Comparison of ENCODE assay signal across 1 cellular context in genomic region chr4:26264109-26264508, GRCh38.
TF ChIP-seq lines count a peak whose summit lies in the region.

No MANE protein-coding gene starts in this region.

TF ChIP-seq in GM23338, 12 proteins besides CTCF, POLR2A, EP300 and RAD21 (continued from another document):
- TF ChIP-seq, protein P1, sequence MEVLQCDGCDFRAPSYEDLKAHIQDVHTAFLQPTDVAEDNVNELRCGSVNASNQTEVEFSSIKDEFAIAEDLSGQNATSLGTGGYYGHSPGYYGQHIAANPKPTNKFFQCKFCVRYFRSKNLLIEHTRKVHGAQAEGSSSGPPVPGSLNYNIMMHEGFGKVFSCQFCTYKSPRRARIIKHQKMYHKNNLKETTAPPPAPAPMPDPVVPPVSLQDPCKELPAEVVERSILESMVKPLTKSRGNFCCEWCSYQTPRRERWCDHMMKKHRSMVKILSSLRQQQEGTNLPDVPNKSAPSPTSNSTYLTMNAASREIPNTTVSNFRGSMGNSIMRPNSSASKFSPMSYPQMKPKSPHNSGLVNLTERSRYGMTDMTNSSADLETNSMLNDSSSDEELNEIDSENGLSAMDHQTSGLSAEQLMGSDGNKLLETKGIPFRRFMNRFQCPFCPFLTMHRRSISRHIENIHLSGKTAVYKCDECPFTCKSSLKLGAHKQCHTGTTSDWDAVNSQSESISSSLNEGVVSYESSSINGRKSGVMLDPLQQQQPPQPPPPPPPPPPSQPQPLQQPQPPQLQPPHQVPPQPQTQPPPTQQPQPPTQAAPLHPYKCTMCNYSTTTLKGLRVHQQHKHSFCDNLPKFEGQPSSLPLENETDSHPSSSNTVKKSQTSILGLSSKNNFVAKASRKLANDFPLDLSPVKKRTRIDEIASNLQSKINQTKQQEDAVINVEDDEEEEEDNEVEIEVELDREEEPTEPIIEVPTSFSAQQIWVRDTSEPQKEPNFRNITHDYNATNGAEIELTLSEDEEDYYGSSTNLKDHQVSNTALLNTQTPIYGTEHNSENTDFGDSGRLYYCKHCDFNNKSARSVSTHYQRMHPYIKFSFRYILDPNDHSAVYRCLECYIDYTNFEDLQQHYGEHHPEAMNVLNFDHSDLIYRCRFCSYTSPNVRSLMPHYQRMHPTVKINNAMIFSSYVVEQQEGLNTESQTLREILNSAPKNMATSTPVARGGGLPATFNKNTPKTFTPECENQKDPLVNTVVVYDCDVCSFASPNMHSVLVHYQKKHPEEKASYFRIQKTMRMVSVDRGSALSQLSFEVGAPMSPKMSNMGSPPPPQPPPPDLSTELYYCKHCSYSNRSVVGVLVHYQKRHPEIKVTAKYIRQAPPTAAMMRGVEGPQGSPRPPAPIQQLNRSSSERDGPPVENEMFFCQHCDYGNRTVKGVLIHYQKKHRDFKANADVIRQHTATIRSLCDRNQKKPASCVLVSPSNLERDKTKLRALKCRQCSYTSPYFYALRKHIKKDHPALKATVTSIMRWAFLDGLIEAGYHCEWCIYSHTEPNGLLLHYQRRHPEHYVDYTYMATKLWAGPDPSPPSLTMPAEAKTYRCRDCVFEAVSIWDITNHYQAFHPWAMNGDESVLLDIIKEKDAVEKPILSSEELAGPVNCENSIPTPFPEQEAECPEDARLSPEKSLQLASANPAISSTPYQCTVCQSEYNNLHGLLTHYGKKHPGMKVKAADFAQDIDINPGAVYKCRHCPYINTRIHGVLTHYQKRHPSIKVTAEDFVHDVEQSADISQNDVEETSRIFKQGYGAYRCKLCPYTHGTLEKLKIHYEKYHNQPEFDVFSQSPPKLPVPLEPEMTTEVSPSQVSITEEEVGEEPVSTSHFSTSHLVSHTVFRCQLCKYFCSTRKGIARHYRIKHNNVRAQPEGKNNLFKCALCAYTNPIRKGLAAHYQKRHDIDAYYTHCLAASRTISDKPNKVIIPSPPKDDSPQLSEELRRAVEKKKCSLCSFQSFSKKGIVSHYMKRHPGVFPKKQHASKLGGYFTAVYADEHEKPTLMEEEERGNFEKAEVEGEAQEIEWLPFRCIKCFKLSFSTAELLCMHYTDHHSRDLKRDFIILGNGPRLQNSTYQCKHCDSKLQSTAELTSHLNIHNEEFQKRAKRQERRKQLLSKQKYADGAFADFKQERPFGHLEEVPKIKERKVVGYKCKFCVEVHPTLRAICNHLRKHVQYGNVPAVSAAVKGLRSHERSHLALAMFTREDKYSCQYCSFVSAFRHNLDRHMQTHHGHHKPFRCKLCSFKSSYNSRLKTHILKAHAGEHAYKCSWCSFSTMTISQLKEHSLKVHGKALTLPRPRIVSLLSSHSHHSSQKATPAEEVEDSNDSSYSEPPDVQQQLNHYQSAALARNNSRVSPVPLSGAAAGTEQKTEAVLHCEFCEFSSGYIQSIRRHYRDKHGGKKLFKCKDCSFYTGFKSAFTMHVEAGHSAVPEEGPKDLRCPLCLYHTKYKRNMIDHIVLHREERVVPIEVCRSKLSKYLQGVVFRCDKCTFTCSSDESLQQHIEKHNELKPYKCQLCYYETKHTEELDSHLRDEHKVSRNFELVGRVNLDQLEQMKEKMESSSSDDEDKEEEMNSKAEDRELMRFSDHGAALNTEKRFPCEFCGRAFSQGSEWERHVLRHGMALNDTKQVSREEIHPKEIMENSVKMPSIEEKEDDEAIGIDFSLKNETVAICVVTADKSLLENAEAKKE (CRISPR knock-in tag; IDR thresholded peaks at IDR 0.05) = no peak
- TF ChIP-seq CREB1 (CRISPR knock-in tag; IDR thresholded peaks at IDR 0.05; ENCODE audit: low read depth) (no peak), EZH2phosphoT487 (IDR thresholded peaks at IDR 0.05; ENCODE audit: unreplicated experiment) (no peak), ZNF331 (CRISPR knock-in tag; IDR thresholded peaks at IDR 0.05; ENCODE audit: low read depth) (no peak), EZH2 (IDR thresholded peaks at IDR 0.05; ENCODE audit: low read depth, unreplicated experiment) (no peak), STAT1 (IDR thresholded peaks at IDR 0.05; ENCODE audit: unreplicated experiment) (no peak)
